ENCODE assay signal across 8 cellular contexts in the genomic region with DNA sequence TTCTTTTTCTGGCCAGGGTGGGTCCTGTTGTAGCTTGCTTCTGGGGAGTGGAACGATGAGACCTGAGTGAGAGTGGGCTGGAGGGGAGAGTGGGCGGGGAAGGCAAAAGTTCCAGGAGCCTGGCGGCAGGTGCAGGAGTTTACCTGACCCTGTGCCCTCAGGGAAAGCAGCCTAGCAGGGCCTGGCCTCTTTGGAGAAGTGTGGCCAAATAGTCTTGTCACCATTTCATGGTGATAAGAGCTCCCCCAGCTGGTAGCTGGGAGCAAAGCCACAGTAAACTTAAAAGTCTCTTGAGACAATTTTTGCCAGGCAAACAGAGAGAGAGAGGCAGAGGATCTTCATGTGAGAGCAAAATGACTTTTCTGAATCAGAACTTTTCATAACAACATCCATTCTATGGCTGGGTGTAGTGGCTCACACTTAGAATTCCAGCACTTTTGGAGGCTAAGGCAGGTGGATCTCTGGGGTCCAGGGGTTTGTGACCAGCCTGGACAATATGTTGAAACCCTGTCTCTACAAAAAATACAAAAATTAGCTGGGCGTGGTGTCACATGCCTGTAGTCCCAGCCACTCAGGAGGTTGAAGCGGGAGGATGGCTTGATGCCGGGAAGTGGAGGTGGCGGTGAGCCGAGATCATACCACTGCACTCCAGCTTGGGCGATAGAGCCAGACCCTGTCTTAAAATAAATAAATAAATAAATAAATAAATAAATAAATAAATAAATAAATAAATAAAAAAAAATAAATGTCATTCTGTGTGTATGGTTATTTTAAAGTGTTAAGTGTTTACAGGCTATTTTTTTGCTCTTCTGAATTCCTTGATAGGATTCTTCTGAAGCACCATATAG.
A peak's percentile ranks its signal among the peaks of the same experiment; 100 is the strongest.
DNase-seq lines count a peak whose midpoint lies in the region; ATAC-seq and TF ChIP-seq lines count a peak whose summit lies in the region.

No MANE protein-coding gene starts in this region.

- DNase-seq in AG04449 (ENCODE audit: low read depth, low spot score) (no peak), NCI-H524 (lab: John Stamatoyannopoulos, UW) (peak; percentile 39 to 85), coronary artery (ENCODE audit: low spot score) (peak; percentile 79)
- peak; percentile 91 for DNase-seq in activated CD4-positive, alpha-beta T cell treated with anti-CD3 and anti-CD28 coated beads, Interleukin-2, amount 10 ng/mL, durations not matched to agents 24 days and 14 days
- peak; percentile 38 to 55 (median 38) for DNase-seq in stimulated activated CD4-positive, alpha-beta T cell treated with anti-CD3 and anti-CD28 coated beads, TNF-alpha, amount 100 ng/mL, for 48 hours (ENCODE audit: low read depth in 3 of 3)

- H3K4me3 Mint-ChIP-seq in activated CD4-positive, alpha-beta T cell treated with anti-CD3 and anti-CD28 coated beads, Interleukin-2, amount 10 ng/mL, durations not matched to agents 24 days and 14 days, result no peak overlapping the region

- H3K27me3 Mint-ChIP-seq in activated CD4-positive, alpha-beta T cell treated with anti-CD3 and anti-CD28 coated beads, Interleukin-2, amount 10 ng/mL, durations not matched to agents 24 days and 14 days, result no peaks in the 10 kb centered on the region

- no peaks in the 10 kb centered on the region for H3K36me3 Mint-ChIP-seq in activated CD4-positive, alpha-beta T cell treated with anti-CD3 and anti-CD28 coated beads, Interleukin-2, amount 10 ng/mL, durations not matched to agents 24 days and 14 days (ENCODE audit: low read depth)

- H3K27me3 ChIP-seq in liver (ENCODE audit: control insufficient read depth in 4 of 4, insufficient read depth in 4 of 4, low read length in 3 of 4), result no peaks in the 10 kb centered on the region

- no peaks in the 10 kb centered on the region for H3K36me3 ChIP-seq in liver (ENCODE audit: control insufficient read depth in 4 of 4, insufficient read depth in 3 of 4, low read depth in 1 of 4, low read length in 3 of 4)

- intact Hi-C loops in activated CD4-positive, alpha-beta T cell treated with anti-CD3 and anti-CD28 coated beads, Interleukin-2, amount 10 ng/mL, durations not matched to agents 24 days and 14 days (cut with micrococcal nuclease), result loop anchor here (1.0 to 10.0 kb wide), 4 partner anchors 115 to 268 kb away; a partner anchor contains a TSS

- POLR2A ChIA-PET in AG04449 (lab: Yijun Ruan, JAX), result interaction anchor here (0.7 kb wide), 1 partner anchor 225 kb away, joined by 3 read pairs; no protein-coding TSS in a partner anchor

- CTCF ChIA-PET in AG04449 (lab: Yijun Ruan, JAX), result interaction anchor here (0.6 to 5.3 kb wide), 48 partner anchors 9 to 400 kb away, joined by 3 to 119 read pairs (median 4); a partner anchor contains a TSS

- peak; percentile 76 for TF ChIP-seq CTCF in AG04449 (IDR thresholded peaks at IDR 0.05; ENCODE audit: insufficient read depth, low read length, missing control alignments)
- TF ChIP-seq CTCF in coronary artery (IDR thresholded peaks at IDR 0.05), result peak; percentile 59
- TF ChIP-seq CTCF in liver (IDR thresholded peaks at IDR 0.05; ENCODE audit: low read depth, low read length, missing input control), result peak; percentile 89

- no peaks in the 10 kb centered on the region for H3K9me3 ChIP-seq in liver (ENCODE audit: control insufficient read depth in 4 of 4, low read length in 3 of 4)

- H3K4me3 ChIP-seq in AG04449 (ENCODE audit: low read depth, low read length), result no peak overlapping the region
- no peak overlapping the region for H3K4me3 ChIP-seq in coronary artery
- H3K4me3 ChIP-seq in liver (ENCODE audit: low read depth in 1 of 3, low read length in 3 of 3), result no peak overlapping the region

- ATAC-seq in GM18907 (IDR thresholded peaks at IDR 0.05; ENCODE audit: unreplicated experiment), result peak; percentile 84
- peak; percentile 75 for ATAC-seq in HG03442 (IDR thresholded peaks at IDR 0.05; ENCODE audit: unreplicated experiment)

- H3K27ac Mint-ChIP-seq in activated CD4-positive, alpha-beta T cell treated with anti-CD3 and anti-CD28 coated beads, Interleukin-2, amount 10 ng/mL, durations not matched to agents 24 days and 14 days, result no peak overlapping the region

- H3K27ac ChIP-seq in coronary artery (peak overlapping the region in 1 of 2 donors; percentile 44), liver (ENCODE audit: low read depth in 1 of 2, low read length in 2 of 2) (no peak overlapping the region)

- no peaks in the 10 kb centered on the region for H3K9me3 Mint-ChIP-seq in activated CD4-positive, alpha-beta T cell treated with anti-CD3 and anti-CD28 coated beads, Interleukin-2, amount 10 ng/mL, durations not matched to agents 24 days and 14 days

- H3K4me1 Mint-ChIP-seq in activated CD4-positive, alpha-beta T cell treated with anti-CD3 and anti-CD28 coated beads, Interleukin-2, amount 10 ng/mL, durations not matched to agents 24 days and 14 days, result peaks cover 2% of the 10 kb centered on the region

- 62% methylated on average over 9 of the region's 9 CpGs for WGBS in liver

- H3K9ac ChIP-seq in liver (ENCODE audit: low read depth in 1 of 2, low read length in 2 of 2), result no peak overlapping the region

- H3K4me1 ChIP-seq in liver (ENCODE audit: control insufficient read depth in 4 of 4, insufficient read depth in 4 of 4, low read length in 3 of 4), result peaks cover 0 to 6% (median 4%) of the 10 kb centered on the region in 4 donors

- TF ChIP-seq RAD21 in liver (IDR thresholded peaks at IDR 0.05), result peak; percentile 94 to 95

TF ChIP-seq in liver, 16 proteins besides CTCF, POLR2A, EP300 and RAD21:
- TF ChIP-seq HNF4A (conservative IDR thresholded peaks at IDR 0.05) (peak; percentile 11 to 56), SP1 (IDR thresholded peaks at IDR 0.05) (peak; percentile 23), JUND (IDR thresholded peaks at IDR 0.05) (peak in 1 of 2 donors; percentile 58), NR2F2 (IDR thresholded peaks at IDR 0.05) (peak; percentile 34), RXRA (IDR thresholded peaks at IDR 0.05) (peak; percentile 22 to 57)
- TF ChIP-seq, protein P1, sequence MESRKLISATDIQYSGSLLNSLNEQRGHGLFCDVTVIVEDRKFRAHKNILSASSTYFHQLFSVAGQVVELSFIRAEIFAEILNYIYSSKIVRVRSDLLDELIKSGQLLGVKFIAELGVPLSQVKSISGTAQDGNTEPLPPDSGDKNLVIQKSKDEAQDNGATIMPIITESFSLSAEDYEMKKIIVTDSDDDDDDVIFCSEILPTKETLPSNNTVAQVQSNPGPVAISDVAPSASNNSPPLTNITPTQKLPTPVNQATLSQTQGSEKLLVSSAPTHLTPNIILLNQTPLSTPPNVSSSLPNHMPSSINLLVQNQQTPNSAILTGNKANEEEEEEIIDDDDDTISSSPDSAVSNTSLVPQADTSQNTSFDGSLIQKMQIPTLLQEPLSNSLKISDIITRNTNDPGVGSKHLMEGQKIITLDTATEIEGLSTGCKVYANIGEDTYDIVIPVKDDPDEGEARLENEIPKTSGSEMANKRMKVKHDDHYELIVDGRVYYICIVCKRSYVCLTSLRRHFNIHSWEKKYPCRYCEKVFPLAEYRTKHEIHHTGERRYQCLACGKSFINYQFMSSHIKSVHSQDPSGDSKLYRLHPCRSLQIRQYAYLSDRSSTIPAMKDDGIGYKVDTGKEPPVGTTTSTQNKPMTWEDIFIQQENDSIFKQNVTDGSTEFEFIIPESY (IDR thresholded peaks at IDR 0.05), result no peak
- TF ChIP-seq, protein P2, sequence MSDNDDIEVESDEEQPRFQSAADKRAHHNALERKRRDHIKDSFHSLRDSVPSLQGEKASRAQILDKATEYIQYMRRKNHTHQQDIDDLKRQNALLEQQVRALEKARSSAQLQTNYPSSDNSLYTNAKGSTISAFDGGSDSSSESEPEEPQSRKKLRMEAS (IDR thresholded peaks at IDR 0.05), result no peak
